Comparison of ENCODE assay signal across 1 cellular context in the genomic region with DNA sequence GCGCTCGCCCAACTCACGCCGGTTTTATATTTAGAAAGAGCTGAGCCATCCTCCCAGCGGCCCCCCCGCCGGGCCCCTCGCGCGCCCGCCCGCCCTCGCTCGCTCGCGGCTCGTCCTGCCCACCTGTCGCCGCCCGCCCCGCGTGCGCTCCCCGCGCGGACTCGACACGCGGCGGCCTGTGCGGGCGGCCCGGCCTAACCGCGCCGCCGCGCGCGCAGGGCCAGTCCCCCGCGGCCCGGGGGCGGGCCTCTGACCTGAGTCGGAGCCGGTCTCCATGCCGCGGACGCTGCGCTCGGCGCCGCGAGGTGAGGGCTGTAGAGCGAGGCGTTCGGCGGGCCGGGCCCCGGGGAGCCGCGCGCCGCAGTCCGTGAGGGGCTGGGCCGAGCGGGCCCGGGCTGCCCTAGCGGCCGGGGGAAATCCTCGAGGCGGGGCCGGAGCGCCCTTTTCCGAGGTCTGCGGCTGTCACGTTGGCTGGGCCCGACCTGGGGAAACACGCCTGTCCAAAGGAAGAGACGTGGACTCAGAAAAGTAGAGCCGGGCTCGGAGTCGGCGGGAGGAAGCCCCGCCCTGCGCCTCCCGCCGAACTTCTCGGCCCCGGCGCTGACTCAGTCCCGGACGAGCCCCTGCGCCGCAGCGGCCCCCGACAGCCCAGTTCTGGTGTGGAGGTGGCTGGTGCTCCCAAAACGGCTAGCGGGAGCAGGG.
TF ChIP-seq lines count a peak whose summit lies in the region.

A gene with protein sequence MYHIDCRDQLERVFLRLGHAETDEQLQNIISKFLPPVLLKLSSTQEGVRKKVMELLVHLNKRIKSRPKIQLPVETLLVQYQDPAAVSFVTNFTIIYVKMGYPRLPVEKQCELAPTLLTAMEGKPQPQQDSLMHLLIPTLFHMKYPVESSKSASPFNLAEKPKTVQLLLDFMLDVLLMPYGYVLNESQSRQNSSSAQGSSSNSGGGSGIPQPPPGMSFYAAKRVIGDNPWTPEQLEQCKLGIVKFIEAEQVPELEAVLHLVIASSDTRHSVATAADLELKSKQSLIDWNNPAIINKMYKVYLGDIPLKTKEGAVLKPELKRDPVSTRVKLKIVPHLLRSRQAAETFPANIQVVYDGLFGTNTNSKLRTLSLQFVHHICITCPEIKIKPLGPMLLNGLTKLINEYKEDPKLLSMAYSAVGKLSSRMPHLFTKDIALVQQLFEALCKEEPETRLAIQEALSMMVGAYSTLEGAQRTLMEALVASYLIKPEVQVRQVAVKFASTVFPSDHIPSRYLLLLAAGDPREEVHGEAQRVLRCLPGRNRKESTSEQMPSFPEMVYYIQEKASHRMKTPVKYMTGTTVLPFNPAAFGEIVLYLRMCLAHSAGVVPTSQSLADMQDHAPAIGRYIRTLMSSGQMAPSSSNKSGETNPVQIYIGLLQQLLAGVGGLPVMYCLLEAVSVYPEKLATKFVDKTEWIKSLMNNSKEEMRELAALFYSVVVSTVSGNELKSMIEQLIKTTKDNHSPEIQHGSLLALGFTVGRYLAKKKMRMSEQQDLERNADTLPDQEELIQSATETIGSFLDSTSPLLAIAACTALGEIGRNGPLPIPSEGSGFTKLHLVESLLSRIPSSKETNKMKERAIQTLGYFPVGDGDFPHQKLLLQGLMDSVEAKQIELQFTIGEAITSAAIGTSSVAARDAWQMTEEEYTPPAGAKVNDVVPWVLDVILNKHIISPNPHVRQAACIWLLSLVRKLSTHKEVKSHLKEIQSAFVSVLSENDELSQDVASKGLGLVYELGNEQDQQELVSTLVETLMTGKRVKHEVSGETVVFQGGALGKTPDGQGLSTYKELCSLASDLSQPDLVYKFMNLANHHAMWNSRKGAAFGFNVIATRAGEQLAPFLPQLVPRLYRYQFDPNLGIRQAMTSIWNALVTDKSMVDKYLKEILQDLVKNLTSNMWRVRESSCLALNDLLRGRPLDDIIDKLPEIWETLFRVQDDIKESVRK (N-terminal part only) (minus strand): TSS at position 522 of the 702 bp plus-strand sequence. CDS start 11,465 bp downstream, outside the sequence.

TF ChIP-seq in HepG2, 621 proteins besides CTCF, POLR2A, EP300 and RAD21 (continued from another document and continues in another):
- TF ChIP-seq, protein P1, sequence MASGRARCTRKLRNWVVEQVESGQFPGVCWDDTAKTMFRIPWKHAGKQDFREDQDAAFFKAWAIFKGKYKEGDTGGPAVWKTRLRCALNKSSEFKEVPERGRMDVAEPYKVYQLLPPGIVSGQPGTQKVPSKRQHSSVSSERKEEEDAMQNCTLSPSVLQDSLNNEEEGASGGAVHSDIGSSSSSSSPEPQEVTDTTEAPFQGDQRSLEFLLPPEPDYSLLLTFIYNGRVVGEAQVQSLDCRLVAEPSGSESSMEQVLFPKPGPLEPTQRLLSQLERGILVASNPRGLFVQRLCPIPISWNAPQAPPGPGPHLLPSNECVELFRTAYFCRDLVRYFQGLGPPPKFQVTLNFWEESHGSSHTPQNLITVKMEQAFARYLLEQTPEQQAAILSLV (CRISPR knock-in tag; IDR thresholded peaks at IDR 0.05; ENCODE audit: borderline replicate concordance) = peak; percentile 70; the same call in 1 of the 2 replicates
- TF ChIP-seq ZFY (CRISPR knock-in tag; IDR thresholded peaks at IDR 0.05) (peak; percentile 95), YY1 (IDR thresholded peaks at IDR 0.05; ENCODE audit: insufficient read depth, insufficient replicate concordance, low read depth, low read length) (peak; percentile 27), ZNF546 (CRISPR knock-in tag; conservative IDR thresholded peaks at IDR 0.05) (0 out of 2 replicates have a peak, but pooled peaks have one; percentile 60), KMT2A (CRISPR knock-in tag; IDR thresholded peaks at IDR 0.05) (peak; percentile 68; the same call in 1 of the 2 replicates), TAF1 (CRISPR knock-in tag; IDR thresholded peaks at IDR 0.05) (peak; percentile 84), REPIN1 (CRISPR knock-in tag; IDR thresholded peaks at IDR 0.05; ENCODE audit: borderline replicate concordance, low read depth) (peak; percentile 72; the same call in 1 of the 2 replicates), RXRB (CRISPR knock-in tag; IDR thresholded peaks at IDR 0.05; ENCODE audit: borderline replicate concordance) (no peak), FOXM1 (CRISPR knock-in tag; IDR thresholded peaks at IDR 0.05) (no peak), AGO2 (optimal IDR thresholded peaks at IDR 0.05; ENCODE audit: low read depth, low read length) (peak; percentile 90), NR2F6 (IDR thresholded peaks at IDR 0.05) (no peak), NR2F6 (CRISPR knock-in tag; IDR thresholded peaks at IDR 0.05) (peak; percentile 39; the same call in 1 of the 2 replicates), ZMYM2 (CRISPR knock-in tag; IDR thresholded peaks at IDR 0.05) (no peak), JARID2 (CRISPR knock-in tag; IDR thresholded peaks at IDR 0.05; ENCODE audit: insufficient replicate concordance) (no peak), SP4 (CRISPR knock-in tag; IDR thresholded peaks at IDR 0.05) (no peak), HNRNPLL (IDR thresholded peaks at IDR 0.05; ENCODE audit: low read depth, low read length, poor library complexity, severe bottlenecking) (peak; percentile 80), FLYWCH1 (CRISPR knock-in tag; IDR thresholded peaks at IDR 0.05) (no peak), ZNF761 (CRISPR knock-in tag; conservative IDR thresholded peaks at IDR 0.05) (0 out of 2 replicates have a peak, but pooled peaks have one; percentile 32), NCOA5 (CRISPR knock-in tag; IDR thresholded peaks at IDR 0.05) (no peak), MEF2D (CRISPR knock-in tag; IDR thresholded peaks at IDR 0.05) (no peak), PCBP2 (optimal IDR thresholded peaks at IDR 0.05; ENCODE audit: low read depth, low read length, poor library complexity, severe bottlenecking) (no peak), MEIS2 (CRISPR knock-in tag; IDR thresholded peaks at IDR 0.05) (peak; percentile 28; the same call in 1 of the 2 replicates), HNRNPH1 (optimal IDR thresholded peaks at IDR 0.05; ENCODE audit: low read depth, low read length) (no peak), THAP11 (CRISPR knock-in tag; IDR thresholded peaks at IDR 0.05) (peak; percentile 65), XRCC5 (optimal IDR thresholded peaks at IDR 0.05; ENCODE audit: low read length) (peak; percentile 72), ZFP82 (CRISPR knock-in tag; IDR thresholded peaks at IDR 0.05; ENCODE audit: borderline replicate concordance) (peak; percentile 68; the same call in 1 of the 2 replicates), KDM2A (CRISPR knock-in tag; IDR thresholded peaks at IDR 0.05; ENCODE audit: borderline replicate concordance, low read depth) (peak; percentile 73; the same call in 1 of the 2 replicates), ZNF263 (CRISPR knock-in tag; IDR thresholded peaks at IDR 0.05) (peak; percentile 89), SPEN (CRISPR knock-in tag; IDR thresholded peaks at IDR 0.05; ENCODE audit: low read depth) (0 out of 2 replicates have a peak, but pooled peaks have one; percentile 22), GLI4 (CRISPR knock-in tag; IDR thresholded peaks at IDR 0.05; ENCODE audit: borderline replicate concordance) (no peak), HNRNPK (IDR thresholded peaks at IDR 0.05; ENCODE audit: low read depth, low read length, poor library complexity, severe bottlenecking) (peak; percentile 24), PRMT3 (CRISPR knock-in tag; IDR thresholded peaks at IDR 0.05; ENCODE audit: borderline replicate concordance, low read depth) (0 out of 2 replicates have a peak, but pooled peaks have one; percentile 36), BORCS8-MEF2B (CRISPR knock-in tag; IDR thresholded peaks at IDR 0.05) (peak; percentile 64; the same call in 1 of the 2 replicates), MAZ (IDR thresholded peaks at IDR 0.05; ENCODE audit: borderline replicate concordance, low read depth, low read length) (0 out of 2 replicates have a peak, but pooled peaks have one; percentile 41), MAZ (CRISPR knock-in tag; IDR thresholded peaks at IDR 0.05; ENCODE audit: low read depth) (no peak), ZNF331 (CRISPR knock-in tag; IDR thresholded peaks at IDR 0.05) (peak; percentile 38; the same call in 1 of the 2 replicates), MED1 (CRISPR knock-in tag; IDR thresholded peaks at IDR 0.05) (peak; percentile 68), KLF9 (CRISPR knock-in tag; IDR thresholded peaks at IDR 0.05; ENCODE audit: low read depth) (no peak), FOSL2 (CRISPR knock-in tag; IDR thresholded peaks at IDR 0.05) (peak; percentile 86), ZNF446 (CRISPR knock-in tag; IDR thresholded peaks at IDR 0.05) (no peak)
- TF ChIP-seq, protein P2, sequence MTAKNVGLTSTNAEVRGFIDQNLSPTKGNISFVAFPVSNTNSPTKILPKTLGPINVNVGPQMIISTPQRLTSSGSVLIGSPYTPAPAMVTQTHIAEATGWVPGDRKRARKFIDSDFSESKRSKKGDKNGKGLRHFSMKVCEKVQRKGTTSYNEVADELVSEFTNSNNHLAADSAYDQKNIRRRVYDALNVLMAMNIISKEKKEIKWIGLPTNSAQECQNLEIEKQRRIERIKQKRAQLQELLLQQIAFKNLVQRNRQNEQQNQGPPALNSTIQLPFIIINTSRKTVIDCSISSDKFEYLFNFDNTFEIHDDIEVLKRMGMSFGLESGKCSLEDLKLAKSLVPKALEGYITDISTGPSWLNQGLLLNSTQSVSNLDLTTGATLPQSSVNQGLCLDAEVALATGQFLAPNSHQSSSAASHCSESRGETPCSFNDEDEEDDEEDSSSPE (CRISPR knock-in tag; IDR thresholded peaks at IDR 0.05) = peak; percentile 62; the same call in 1 of the 2 replicates
- TF ChIP-seq, protein P3, sequence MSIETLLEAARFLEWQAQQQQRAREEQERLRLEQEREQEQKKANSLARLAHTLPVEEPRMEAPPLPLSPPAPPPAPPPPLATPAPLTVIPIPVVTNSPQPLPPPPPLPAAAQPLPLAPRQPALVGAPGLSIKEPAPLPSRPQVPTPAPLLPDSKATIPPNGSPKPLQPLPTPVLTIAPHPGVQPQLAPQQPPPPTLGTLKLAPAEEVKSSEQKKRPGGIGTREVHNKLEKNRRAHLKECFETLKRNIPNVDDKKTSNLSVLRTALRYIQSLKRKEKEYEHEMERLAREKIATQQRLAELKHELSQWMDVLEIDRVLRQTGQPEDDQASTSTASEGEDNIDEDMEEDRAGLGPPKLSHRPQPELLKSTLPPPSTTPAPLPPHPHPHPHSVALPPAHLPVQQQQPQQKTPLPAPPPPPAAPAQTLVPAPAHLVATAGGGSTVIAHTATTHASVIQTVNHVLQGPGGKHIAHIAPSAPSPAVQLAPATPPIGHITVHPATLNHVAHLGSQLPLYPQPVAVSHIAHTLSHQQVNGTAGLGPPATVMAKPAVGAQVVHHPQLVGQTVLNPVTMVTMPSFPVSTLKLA (IDR thresholded peaks at IDR 0.05) = no peak
- TF ChIP-seq, protein P4, sequence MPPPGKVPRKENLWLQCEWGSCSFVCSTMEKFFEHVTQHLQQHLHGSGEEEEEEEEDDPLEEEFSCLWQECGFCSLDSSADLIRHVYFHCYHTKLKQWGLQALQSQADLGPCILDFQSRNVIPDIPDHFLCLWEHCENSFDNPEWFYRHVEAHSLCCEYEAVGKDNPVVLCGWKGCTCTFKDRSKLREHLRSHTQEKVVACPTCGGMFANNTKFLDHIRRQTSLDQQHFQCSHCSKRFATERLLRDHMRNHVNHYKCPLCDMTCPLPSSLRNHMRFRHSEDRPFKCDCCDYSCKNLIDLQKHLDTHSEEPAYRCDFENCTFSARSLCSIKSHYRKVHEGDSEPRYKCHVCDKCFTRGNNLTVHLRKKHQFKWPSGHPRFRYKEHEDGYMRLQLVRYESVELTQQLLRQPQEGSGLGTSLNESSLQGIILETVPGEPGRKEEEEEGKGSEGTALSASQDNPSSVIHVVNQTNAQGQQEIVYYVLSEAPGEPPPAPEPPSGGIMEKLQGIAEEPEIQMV (CRISPR knock-in tag; IDR thresholded peaks at IDR 0.05; ENCODE audit: low read depth) = peak; percentile 57; the same call in 1 of the 2 replicates
- TF ChIP-seq, protein P5, sequence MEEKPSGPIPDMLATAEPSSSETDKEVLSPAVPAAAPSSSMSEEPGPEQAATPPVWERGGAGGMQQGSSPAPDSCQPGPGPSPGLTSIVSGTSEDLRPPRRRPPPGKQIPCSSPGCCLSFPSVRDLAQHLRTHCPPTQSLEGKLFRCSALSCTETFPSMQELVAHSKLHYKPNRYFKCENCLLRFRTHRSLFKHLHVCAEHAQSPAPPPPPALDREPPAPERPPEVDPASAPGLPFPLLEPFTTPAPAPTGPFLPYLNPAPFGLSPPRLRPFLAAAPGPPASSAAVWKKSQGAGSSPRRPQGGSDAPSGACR (CRISPR knock-in tag; IDR thresholded peaks at IDR 0.05) = no peak
- TF ChIP-seq, protein P6, sequence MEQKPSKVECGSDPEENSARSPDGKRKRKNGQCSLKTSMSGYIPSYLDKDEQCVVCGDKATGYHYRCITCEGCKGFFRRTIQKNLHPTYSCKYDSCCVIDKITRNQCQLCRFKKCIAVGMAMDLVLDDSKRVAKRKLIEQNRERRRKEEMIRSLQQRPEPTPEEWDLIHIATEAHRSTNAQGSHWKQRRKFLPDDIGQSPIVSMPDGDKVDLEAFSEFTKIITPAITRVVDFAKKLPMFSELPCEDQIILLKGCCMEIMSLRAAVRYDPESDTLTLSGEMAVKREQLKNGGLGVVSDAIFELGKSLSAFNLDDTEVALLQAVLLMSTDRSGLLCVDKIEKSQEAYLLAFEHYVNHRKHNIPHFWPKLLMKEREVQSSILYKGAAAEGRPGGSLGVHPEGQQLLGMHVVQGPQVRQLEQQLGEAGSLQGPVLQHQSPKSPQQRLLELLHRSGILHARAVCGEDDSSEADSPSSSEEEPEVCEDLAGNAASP (CRISPR knock-in tag; IDR thresholded peaks at IDR 0.05; ENCODE audit: borderline replicate concordance) = 0 out of 2 replicates have a peak, but pooled peaks have one; percentile 10
- TF ChIP-seq, protein P7, sequence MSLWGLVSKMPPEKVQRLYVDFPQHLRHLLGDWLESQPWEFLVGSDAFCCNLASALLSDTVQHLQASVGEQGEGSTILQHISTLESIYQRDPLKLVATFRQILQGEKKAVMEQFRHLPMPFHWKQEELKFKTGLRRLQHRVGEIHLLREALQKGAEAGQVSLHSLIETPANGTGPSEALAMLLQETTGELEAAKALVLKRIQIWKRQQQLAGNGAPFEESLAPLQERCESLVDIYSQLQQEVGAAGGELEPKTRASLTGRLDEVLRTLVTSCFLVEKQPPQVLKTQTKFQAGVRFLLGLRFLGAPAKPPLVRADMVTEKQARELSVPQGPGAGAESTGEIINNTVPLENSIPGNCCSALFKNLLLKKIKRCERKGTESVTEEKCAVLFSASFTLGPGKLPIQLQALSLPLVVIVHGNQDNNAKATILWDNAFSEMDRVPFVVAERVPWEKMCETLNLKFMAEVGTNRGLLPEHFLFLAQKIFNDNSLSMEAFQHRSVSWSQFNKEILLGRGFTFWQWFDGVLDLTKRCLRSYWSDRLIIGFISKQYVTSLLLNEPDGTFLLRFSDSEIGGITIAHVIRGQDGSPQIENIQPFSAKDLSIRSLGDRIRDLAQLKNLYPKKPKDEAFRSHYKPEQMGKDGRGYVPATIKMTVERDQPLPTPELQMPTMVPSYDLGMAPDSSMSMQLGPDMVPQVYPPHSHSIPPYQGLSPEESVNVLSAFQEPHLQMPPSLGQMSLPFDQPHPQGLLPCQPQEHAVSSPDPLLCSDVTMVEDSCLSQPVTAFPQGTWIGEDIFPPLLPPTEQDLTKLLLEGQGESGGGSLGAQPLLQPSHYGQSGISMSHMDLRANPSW (CRISPR knock-in tag; IDR thresholded peaks at IDR 0.05; ENCODE audit: borderline replicate concordance) = no peak
- TF ChIP-seq, protein P8, sequence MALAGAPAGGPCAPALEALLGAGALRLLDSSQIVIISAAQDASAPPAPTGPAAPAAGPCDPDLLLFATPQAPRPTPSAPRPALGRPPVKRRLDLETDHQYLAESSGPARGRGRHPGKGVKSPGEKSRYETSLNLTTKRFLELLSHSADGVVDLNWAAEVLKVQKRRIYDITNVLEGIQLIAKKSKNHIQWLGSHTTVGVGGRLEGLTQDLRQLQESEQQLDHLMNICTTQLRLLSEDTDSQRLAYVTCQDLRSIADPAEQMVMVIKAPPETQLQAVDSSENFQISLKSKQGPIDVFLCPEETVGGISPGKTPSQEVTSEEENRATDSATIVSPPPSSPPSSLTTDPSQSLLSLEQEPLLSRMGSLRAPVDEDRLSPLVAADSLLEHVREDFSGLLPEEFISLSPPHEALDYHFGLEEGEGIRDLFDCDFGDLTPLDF (CRISPR knock-in tag; IDR thresholded peaks at IDR 0.05) = peak; percentile 67
